ENCODE assay signal across 28 cellular contexts in the genomic region with DNA sequence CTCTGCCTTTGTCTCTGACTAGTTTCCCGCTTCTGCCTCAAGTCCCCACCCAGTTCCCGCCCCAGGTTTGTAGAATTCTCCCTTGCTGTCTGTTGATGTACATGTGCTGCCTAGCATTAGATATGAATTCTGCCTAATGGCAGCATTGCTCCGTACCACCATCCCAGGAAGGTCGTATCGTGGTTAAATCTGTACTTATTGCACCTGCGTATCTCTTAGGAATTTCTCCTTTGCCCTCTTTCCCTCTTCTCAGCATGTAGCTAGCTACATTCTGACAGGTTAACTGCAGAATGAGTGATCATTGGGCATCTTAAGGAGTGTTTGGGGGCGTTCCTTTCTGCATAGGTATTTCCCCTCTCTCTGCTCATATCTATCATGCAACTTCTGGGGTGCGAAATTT.
"Had no signal": no experiment of that assay in that cellular context is flagged by ENCODE, and none has a peak within 500 bp of the region (broad histone marks: within the 10 kb centered on the region; RNA-seq: fewer than 3 reads in every experiment).

No MANE protein-coding gene starts in this region.

- H3K4me1 ChIP-seq: esophagus muscularis mucosa, gastroesophageal sphincter, heart right ventricle had no signal

- H3K4me3 Mint-ChIP-seq: activated CD4-positive, alpha-beta memory T cell treated with anti-CD3 and anti-CD28 coated beads, Interleukin-2, amount 10 ng/mL, durations not matched to agents 7 days and 5 days; activated CD4-positive, alpha-beta T cell treated with anti-CD3 and anti-CD28 coated beads, Interleukin-2, amount 10 ng/mL, durations not matched to agents 7 days and 5 days; activated naive CD4-positive, alpha-beta T cell treated with anti-CD3 and anti-CD28 coated beads, Interleukin-2, amount 10 ng/mL, durations not matched to agents 7 days and 5 days; activated naive CD8-positive, alpha-beta T cell treated with anti-CD3 and anti-CD28 coated beads, Interleukin-2, amount 10 ng/mL, durations not matched to agents 7 days and 5 days; activated T-cell treated with anti-CD3 and anti-CD28 coated beads, Interleukin-2, amount 50 U/mL, for 24 hours; activated T-cell treated with anti-CD3 and anti-CD28 coated beads, Interleukin-2, amount 50 U/mL, for 72 hours; central memory CD8-positive, alpha-beta T cell; effector memory CD8-positive, alpha-beta T cell had no signal

- H3K27me3 ChIP-seq: brain microvascular endothelial cell, esophagus muscularis mucosa, gastroesophageal sphincter, heart right ventricle had no signal

- ATAC-seq: activated naive CD4-positive, alpha-beta T cell treated with anti-CD3 and anti-CD28 coated beads, Interleukin-2, amount 50 U/mL, for 72 hours; activated T-cell treated with anti-CD3 and anti-CD28 coated beads, Interleukin-2, amount 50 U/mL, for 72 hours; effector memory CD8-positive, alpha-beta T cell; gastroesophageal sphincter; heart right ventricle had no signal

- DNase-seq: activated CD4-positive, alpha-beta memory T cell treated with anti-CD3 and anti-CD28 coated beads, Interleukin-2, amount 10 ng/mL, durations not matched to agents 7 days and 5 days; activated CD4-positive, alpha-beta T cell treated with anti-CD3 and anti-CD28 coated beads for 1 hour; activated CD4-positive, alpha-beta T cell treated with anti-CD3 and anti-CD28 coated beads for 4 hours; activated CD4-positive, alpha-beta T cell treated with anti-CD3 and anti-CD28 coated beads, Interleukin-2, amount 10 ng/mL, durations not matched to agents 7 days and 5 days; activated CD4-positive, alpha-beta T cell treated with anti-CD3 and anti-CD28 coated beads, Interleukin-2, amount 50 U/mL, for 4 hours; activated CD8-positive, alpha-beta memory T cell treated with anti-CD3 and anti-CD28 coated beads, Interleukin-2, amount 50 U/mL, for 48 hours; activated gamma-delta T cell; activated naive CD4-positive, alpha-beta T cell; activated naive CD4-positive, alpha-beta T cell treated with anti-CD3 and anti-CD28 coated beads, Interleukin-2, amount 10 ng/mL, durations not matched to agents 7 days and 5 days; activated naive CD8-positive, alpha-beta T cell treated with anti-CD3 and anti-CD28 coated beads, Interleukin-2, amount 10 ng/mL, durations not matched to agents 7 days and 5 days; activated T-cell treated with anti-CD3 and anti-CD28 coated beads for 4 hours; activated T-cell treated with anti-CD3 and anti-CD28 coated beads, Interleukin-2, amount 50 U/mL, for 24 hours; activated T-cell treated with anti-CD3 and anti-CD28 coated beads, Interleukin-2, amount 50 U/mL, for 72 hours; amniotic stem cell; anterior cingulate cortex; brain microvascular endothelial cell; cortex of kidney; dermis blood vessel endothelial cell; effector CD4-positive, alpha-beta T cell; effector memory CD8-positive, alpha-beta T cell; erythroblast; foreskin melanocyte; heart right ventricle; T-helper 2 cell had no signal

- H3K4me1 Mint-ChIP-seq: activated CD4-positive, alpha-beta memory T cell treated with anti-CD3 and anti-CD28 coated beads, Interleukin-2, amount 10 ng/mL, durations not matched to agents 7 days and 5 days; activated CD4-positive, alpha-beta T cell treated with anti-CD3 and anti-CD28 coated beads, Interleukin-2, amount 10 ng/mL, durations not matched to agents 7 days and 5 days; activated naive CD4-positive, alpha-beta T cell treated with anti-CD3 and anti-CD28 coated beads, Interleukin-2, amount 10 ng/mL, durations not matched to agents 7 days and 5 days; activated naive CD8-positive, alpha-beta T cell treated with anti-CD3 and anti-CD28 coated beads, Interleukin-2, amount 10 ng/mL, durations not matched to agents 7 days and 5 days; central memory CD8-positive, alpha-beta T cell had no signal

- H3K36me3 Mint-ChIP-seq: activated naive CD4-positive, alpha-beta T cell treated with anti-CD3 and anti-CD28 coated beads, Interleukin-2, amount 10 ng/mL, durations not matched to agents 7 days and 5 days; activated naive CD4-positive, alpha-beta T cell treated with anti-CD3 and anti-CD28 coated beads, Interleukin-2, amount 50 U/mL, for 72 hours; activated naive CD8-positive, alpha-beta T cell treated with anti-CD3 and anti-CD28 coated beads, Interleukin-2, amount 10 ng/mL, durations not matched to agents 7 days and 5 days had no signal

- H3K27me3 Mint-ChIP-seq: activated CD4-positive, alpha-beta memory T cell treated with anti-CD3 and anti-CD28 coated beads, Interleukin-2, amount 10 ng/mL, durations not matched to agents 7 days and 5 days; activated CD4-positive, alpha-beta T cell treated with anti-CD3 and anti-CD28 coated beads, Interleukin-2, amount 10 ng/mL, durations not matched to agents 7 days and 5 days; activated naive CD4-positive, alpha-beta T cell treated with anti-CD3 and anti-CD28 coated beads, Interleukin-2, amount 10 ng/mL, durations not matched to agents 7 days and 5 days; activated naive CD8-positive, alpha-beta T cell treated with anti-CD3 and anti-CD28 coated beads, Interleukin-2, amount 10 ng/mL, durations not matched to agents 7 days and 5 days; activated T-cell treated with anti-CD3 and anti-CD28 coated beads, Interleukin-2, amount 50 U/mL, for 24 hours; central memory CD8-positive, alpha-beta T cell; effector memory CD8-positive, alpha-beta T cell had no signal

- H3K27ac Mint-ChIP-seq: activated CD4-positive, alpha-beta memory T cell treated with anti-CD3 and anti-CD28 coated beads, Interleukin-2, amount 10 ng/mL, durations not matched to agents 7 days and 5 days; activated CD4-positive, alpha-beta T cell treated with anti-CD3 and anti-CD28 coated beads, Interleukin-2, amount 10 ng/mL, durations not matched to agents 7 days and 5 days; activated naive CD4-positive, alpha-beta T cell treated with anti-CD3 and anti-CD28 coated beads, Interleukin-2, amount 10 ng/mL, durations not matched to agents 7 days and 5 days; activated naive CD4-positive, alpha-beta T cell treated with anti-CD3 and anti-CD28 coated beads, Interleukin-2, amount 50 U/mL, for 72 hours; activated naive CD8-positive, alpha-beta T cell treated with anti-CD3 and anti-CD28 coated beads, Interleukin-2, amount 10 ng/mL, durations not matched to agents 7 days and 5 days; activated T-cell treated with anti-CD3 and anti-CD28 coated beads, Interleukin-2, amount 50 U/mL, for 24 hours; activated T-cell treated with anti-CD3 and anti-CD28 coated beads, Interleukin-2, amount 50 U/mL, for 72 hours; effector memory CD8-positive, alpha-beta T cell had no signal

- H3K27ac ChIP-seq: brain microvascular endothelial cell, esophagus muscularis mucosa, gastroesophageal sphincter, heart right ventricle had no signal
